ENCODE assay signal across 20 cellular contexts in genomic region chr17:81612172-81612571, GRCh38. TPM values are rescaled to one million over a fixed set of nuclear protein-coding genes. Genes with fewer than 3 reads are reported as not detected.
"Had no signal": no experiment of that assay in that cellular context is flagged by ENCODE, and none has a peak within 500 bp of the region (broad histone marks: within the 10 kb centered on the region; RNA-seq: fewer than 3 reads in every experiment).

No MANE protein-coding gene starts in this region.

- H3K27ac ChIP-seq: colonic mucosa, lower lobe of right lung, suprapubic skin, transverse colon, uterus had no signal

- H3K4me3 ChIP-seq: colonic mucosa, lower lobe of right lung, suprapubic skin, transverse colon, uterus had no signal

- ATAC-seq: activated CD4-positive, alpha-beta T cell treated with anti-CD3 and anti-CD28 coated beads for 36 hours; activated CD8-positive, alpha-beta memory T cell treated with anti-CD3 and anti-CD28 coated beads, Interleukin-2, amount 10 ng/mL, durations not matched to agents 7 days and 5 days; lower lobe of right lung; WTC11 had no signal

- H3K4me1 Mint-ChIP-seq: WTC11 had no signal

- H3K4me3 Mint-ChIP-seq: activated CD4-positive, alpha-beta T cell treated with anti-CD3 and anti-CD28 coated beads for 36 hours; activated CD8-positive, alpha-beta memory T cell treated with anti-CD3 and anti-CD28 coated beads, Interleukin-2, amount 10 ng/mL, durations not matched to agents 7 days and 5 days; activated naive CD8-positive, alpha-beta T cell treated with anti-CD3 and anti-CD28 coated beads, Interleukin-2, amount 10 ng/mL, durations not matched to agents 7 days and 5 days; stimulated activated naive CD8-positive, alpha-beta T cell treated with anti-CD3 and anti-CD28 coated beads, Interleukin-15, Interleukin-2, amounts not matched to agents 100 ng/mL and 50 ng/mL, for 24 hours; WTC11 had no signal

- H3K27me3 Mint-ChIP-seq: activated CD4-positive, alpha-beta T cell treated with anti-CD3 and anti-CD28 coated beads for 36 hours; activated CD8-positive, alpha-beta memory T cell treated with anti-CD3 and anti-CD28 coated beads, Interleukin-2, amount 10 ng/mL, durations not matched to agents 7 days and 5 days; activated naive CD8-positive, alpha-beta T cell treated with anti-CD3 and anti-CD28 coated beads, Interleukin-2, amount 10 ng/mL, durations not matched to agents 7 days and 5 days; stimulated activated naive CD8-positive, alpha-beta T cell treated with anti-CD3 and anti-CD28 coated beads, Interleukin-15, Interleukin-2, amounts not matched to agents 100 ng/mL and 50 ng/mL, for 24 hours had no signal

- H3K9me3 Mint-ChIP-seq: activated naive CD8-positive, alpha-beta T cell treated with anti-CD3 and anti-CD28 coated beads, Interleukin-2, amount 10 ng/mL, durations not matched to agents 7 days and 5 days; stimulated activated naive CD8-positive, alpha-beta T cell treated with anti-CD3 and anti-CD28 coated beads, Interleukin-15, Interleukin-2, amounts not matched to agents 100 ng/mL and 50 ng/mL, for 24 hours had no signal

- H3K27ac Mint-ChIP-seq: activated CD4-positive, alpha-beta T cell treated with anti-CD3 and anti-CD28 coated beads for 36 hours; activated CD8-positive, alpha-beta memory T cell treated with anti-CD3 and anti-CD28 coated beads, Interleukin-2, amount 10 ng/mL, durations not matched to agents 7 days and 5 days; activated naive CD8-positive, alpha-beta T cell treated with anti-CD3 and anti-CD28 coated beads, Interleukin-2, amount 10 ng/mL, durations not matched to agents 7 days and 5 days; stimulated activated naive CD8-positive, alpha-beta T cell treated with anti-CD3 and anti-CD28 coated beads, Interleukin-15, Interleukin-2, amounts not matched to agents 100 ng/mL and 50 ng/mL, for 24 hours; WTC11 had no signal

- H3K27me3 ChIP-seq: colonic mucosa, suprapubic skin, transverse colon, uterus had no signal

- DNase-seq: activated CD4-positive, alpha-beta T cell treated with anti-CD3 and anti-CD28 coated beads for 36 hours; activated CD4-positive, alpha-beta T cell treated with anti-CD3 and anti-CD28 coated beads, Interleukin-2, amount 50 U/mL, for 48 hours; activated CD8-positive, alpha-beta memory T cell treated with anti-CD3 and anti-CD28 coated beads, Interleukin-2, amount 10 ng/mL, durations not matched to agents 7 days and 5 days; activated naive CD4-positive, alpha-beta T cell; activated naive CD8-positive, alpha-beta T cell treated with anti-CD3 and anti-CD28 coated beads, Interleukin-2, amount 10 ng/mL, durations not matched to agents 7 days and 5 days; amygdala; caudate nucleus; colonic mucosa; erythroblast; foreskin melanocyte; head of caudate nucleus; lower lobe of right lung; occipital lobe; stimulated activated CD4-positive, alpha-beta T cell treated with anti-CD3 and anti-CD28 coated beads, Interleukin-2, amount 100 ng/mL, for 24 hours; transverse colon; uterus had no signal

- H3K4me1 ChIP-seq: colonic mucosa, lower lobe of right lung, uterus had no signal

- H3K36me3 ChIP-seq: uterus had no signal

- H3K9me3 ChIP-seq: colonic mucosa, lower lobe of right lung, suprapubic skin, transverse colon, uterus had no signal

RNA-seq across cellular contexts. Expression of gene TSPAN10, which starts 24.8 kb away (rescaled TPM):
- polyA plus RNA-seq: neural cell had no signal

RNA-seq across cellular contexts. Expression of gene PDE6G, which starts 44.2 kb away (rescaled TPM):
- total RNA-seq: colonic mucosa, occipital lobe, transverse colon had no signal
- polyA plus RNA-seq: neural cell had no signal
